Comparison of ENCODE assay signal across 17 cellular contexts in genomic region chr2:111985514-111985913, GRCh38.
DNase-seq lines count a peak whose midpoint lies in the region; ATAC-seq and TF ChIP-seq lines count a peak whose summit lies in the region.
"Had no signal": no experiment of that assay in that cellular context is flagged by ENCODE, and none has a peak within 500 bp of the region (broad histone marks: within the 10 kb centered on the region; RNA-seq: fewer than 3 reads in every experiment).

No MANE protein-coding gene starts in this region.

- H3K4me3 Mint-ChIP-seq in activated CD8-positive, alpha-beta T cell treated with anti-CD3 and anti-CD28 coated beads for 36 hours: no peak overlapping the region
- H3K4me3 Mint-ChIP-seq in activated CD8-positive, alpha-beta T cell treated with anti-CD3 and anti-CD28 coated beads, Interleukin-2, amount 10 ng/mL, durations not matched to agents 7 days and 5 days: no peak overlapping the region
- H3K4me3 Mint-ChIP-seq in endodermal cell: no peak overlapping the region
- peak overlapping the region; percentile 30 for H3K4me3 Mint-ChIP-seq in neural progenitor cell
- H3K4me3 Mint-ChIP-seq: CD14-positive monocyte; CD4-positive, alpha-beta memory T cell had no signal

- CTCF ChIA-PET in activated CD8-positive, alpha-beta T cell treated with anti-CD3 and anti-CD28 coated beads for 36 hours (lab: Charles Lee): interaction anchor here (1.2 kb wide), 1 partner anchor 9 kb away, joined by 3 read pairs; no protein-coding TSS in a partner anchor
- CTCF ChIA-PET in activated CD8-positive, alpha-beta T cell treated with anti-CD3 and anti-CD28 coated beads, Interleukin-2, amount 10 ng/mL, durations not matched to agents 7 days and 5 days (lab: Charles Lee): no interaction called here

- H3K36me3 Mint-ChIP-seq in activated CD8-positive, alpha-beta T cell treated with anti-CD3 and anti-CD28 coated beads for 36 hours (ENCODE audit: low read depth): no peaks in the 10 kb centered on the region
- no peaks in the 10 kb centered on the region for H3K36me3 Mint-ChIP-seq in activated CD8-positive, alpha-beta T cell treated with anti-CD3 and anti-CD28 coated beads, Interleukin-2, amount 10 ng/mL, durations not matched to agents 7 days and 5 days (ENCODE audit: low read depth)
- H3K36me3 Mint-ChIP-seq in endodermal cell (ENCODE audit: low read depth) (peaks cover 83% of the 10 kb centered on the region), neural progenitor cell (peaks cover 33% of the 10 kb centered on the region)
- H3K36me3 Mint-ChIP-seq: CD4-positive, alpha-beta memory T cell had no signal

- no peak for TF ChIP-seq CTCF in activated CD8-positive, alpha-beta T cell treated with anti-CD3 and anti-CD28 coated beads for 36 hours (IDR thresholded peaks at IDR 0.05)
- TF ChIP-seq CTCF in endodermal cell (conservative IDR thresholded peaks at IDR 0.05): no peak
- no peak for TF ChIP-seq CTCF in neural progenitor cell (IDR thresholded peaks at IDR 0.05)

- H3F3A ChIP-seq in neural progenitor cell (ENCODE audit: low read depth): peaks cover 20% of the 10 kb centered on the region

- peak; percentile 4 for DNase-seq in activated CD8-positive, alpha-beta T cell treated with anti-CD3 and anti-CD28 coated beads for 36 hours
- DNase-seq in activated CD8-positive, alpha-beta T cell treated with anti-CD3 and anti-CD28 coated beads, Interleukin-2, amount 10 ng/mL, durations not matched to agents 7 days and 5 days: no peak
- DNase-seq in endodermal cell: peak; percentile 38
- DNase-seq in neural progenitor cell (ENCODE audit: low spot score): peak; percentile 35
- no peak for DNase-seq in dedifferentiated amniotic fluid mesenchymal stem cell (ENCODE audit: extremely low spot score)
- DNase-seq: CD4-positive, alpha-beta memory T cell; DMS153; GF-D8; GOT3; H7; IMR-90 had no signal

- no peak overlapping the region for H2AFZ ChIP-seq in neural progenitor cell (replicated peaks)

- H3K27me3 ChIP-seq in endodermal cell (ENCODE audit: control insufficient read depth, insufficient read depth, low read length, poor library complexity, severe bottlenecking) (no peaks in the 10 kb centered on the region), neural progenitor cell (no peaks in the 10 kb centered on the region)
- H3K27me3 ChIP-seq: BLaER1 had no signal

- H3K27ac ChIP-seq in endodermal cell (ENCODE audit: low read depth, low read length) (peak overlapping the region; percentile 86), neural progenitor cell (peak overlapping the region; percentile 85)
- H3K27ac ChIP-seq: 22Rv1, A549, BLaER1 had no signal

- peak overlapping the region; percentile 69 for H3K4me2 ChIP-seq in neural progenitor cell
- H3K4me2 ChIP-seq: A549, BLaER1 had no signal

- H3K36me3 ChIP-seq in endodermal cell (ENCODE audit: control insufficient read depth, insufficient read depth, low read length): peaks cover 98% of the 10 kb centered on the region
- no peaks in the 10 kb centered on the region for H3K36me3 ChIP-seq in neural progenitor cell
- H3K36me3 ChIP-seq: BLaER1 had no signal

- no peaks in the 10 kb centered on the region for H3K4me1 Mint-ChIP-seq in activated CD8-positive, alpha-beta T cell treated with anti-CD3 and anti-CD28 coated beads for 36 hours (ENCODE audit: low read depth)
- H3K4me1 Mint-ChIP-seq in activated CD8-positive, alpha-beta T cell treated with anti-CD3 and anti-CD28 coated beads, Interleukin-2, amount 10 ng/mL, durations not matched to agents 7 days and 5 days (ENCODE audit: low read depth): no peaks in the 10 kb centered on the region
- H3K4me1 Mint-ChIP-seq in endodermal cell (no peaks in the 10 kb centered on the region), neural progenitor cell (peaks cover 47% of the 10 kb centered on the region)
- H3K4me1 Mint-ChIP-seq: CD14-positive monocyte had no signal

- no peak overlapping the region for H3K27ac Mint-ChIP-seq in activated CD8-positive, alpha-beta T cell treated with anti-CD3 and anti-CD28 coated beads for 36 hours
- H3K27ac Mint-ChIP-seq in activated CD8-positive, alpha-beta T cell treated with anti-CD3 and anti-CD28 coated beads, Interleukin-2, amount 10 ng/mL, durations not matched to agents 7 days and 5 days: no peak overlapping the region
- H3K27ac Mint-ChIP-seq in endodermal cell: no peak overlapping the region
- peak overlapping the region; percentile 53 for H3K27ac Mint-ChIP-seq in neural progenitor cell
- H3K27ac Mint-ChIP-seq: CD4-positive, alpha-beta memory T cell had no signal

- H3K4me3 ChIP-seq in endodermal cell (ENCODE audit: low read length): no peak overlapping the region
- peak overlapping the region; percentile 25 for H3K4me3 ChIP-seq in neural progenitor cell
- H3K4me3 ChIP-seq: A549, BLaER1 had no signal

- intact Hi-C loops in activated CD8-positive, alpha-beta T cell treated with anti-CD3 and anti-CD28 coated beads for 36 hours (cut with micrococcal nuclease): no loop called here

- no peaks in the 10 kb centered on the region for H3K4me1 ChIP-seq in endodermal cell (ENCODE audit: control insufficient read depth, insufficient read depth, low read length)
- H3K4me1 ChIP-seq in neural progenitor cell: peaks cover 42% of the 10 kb centered on the region
- H3K4me1 ChIP-seq: A549, BLaER1 had no signal

- H3K9ac ChIP-seq in endodermal cell (ENCODE audit: extremely low read depth, low read length, poor library complexity, severe bottlenecking): no peak overlapping the region
- no peak overlapping the region for H3K9ac ChIP-seq in neural progenitor cell
- H3K9ac ChIP-seq: BLaER1 had no signal

- H3K27me3 Mint-ChIP-seq in activated CD8-positive, alpha-beta T cell treated with anti-CD3 and anti-CD28 coated beads for 36 hours: peaks cover 4% of the 10 kb centered on the region
- H3K27me3 Mint-ChIP-seq in activated CD8-positive, alpha-beta T cell treated with anti-CD3 and anti-CD28 coated beads, Interleukin-2, amount 10 ng/mL, durations not matched to agents 7 days and 5 days (ENCODE audit: low read depth): peaks cover 3% of the 10 kb centered on the region
- H3K27me3 Mint-ChIP-seq in endodermal cell (ENCODE audit: insufficient read depth): no peaks in the 10 kb centered on the region
- peaks cover 4% of the 10 kb centered on the region for H3K27me3 Mint-ChIP-seq in neural progenitor cell (ENCODE audit: insufficient read depth, low read depth)

- POLR2A ChIA-PET in activated CD8-positive, alpha-beta T cell treated with anti-CD3 and anti-CD28 coated beads for 36 hours (lab: Charles Lee): no interaction called here
- POLR2A ChIA-PET in activated CD8-positive, alpha-beta T cell treated with anti-CD3 and anti-CD28 coated beads, Interleukin-2, amount 10 ng/mL, durations not matched to agents 7 days and 5 days (lab: Charles Lee): no interaction called here

- no peaks in the 10 kb centered on the region for H3K79me2 ChIP-seq in neural progenitor cell (ENCODE audit: low read depth)

- H4K20me1 ChIP-seq in neural progenitor cell (ENCODE audit: low read depth): no peaks in the 10 kb centered on the region
- H4K20me1 ChIP-seq: BLaER1 had no signal

- H3K9me3 ChIP-seq in endodermal cell (ENCODE audit: control insufficient read depth, low read length) (no peaks in the 10 kb centered on the region), neural progenitor cell (ENCODE audit: low read depth) (no peaks in the 10 kb centered on the region)
- H3K9me3 ChIP-seq: A549, BLaER1 had no signal

- 63 to 86% methylated on average over 1 to 4 of the region's 4 CpGs for WGBS in endodermal cell (ENCODE audit: insufficient coverage in 1 of 2, insufficient read length in 1 of 2), 2 experiments

- no peaks in the 10 kb centered on the region for H3K9me3 Mint-ChIP-seq in activated CD8-positive, alpha-beta T cell treated with anti-CD3 and anti-CD28 coated beads for 36 hours
- no peaks in the 10 kb centered on the region for H3K9me3 Mint-ChIP-seq in activated CD8-positive, alpha-beta T cell treated with anti-CD3 and anti-CD28 coated beads, Interleukin-2, amount 10 ng/mL, durations not matched to agents 7 days and 5 days (ENCODE audit: insufficient read depth)
- H3K9me3 Mint-ChIP-seq in endodermal cell (no peaks in the 10 kb centered on the region), neural progenitor cell (peaks cover 3% of the 10 kb centered on the region)
- H3K9me3 Mint-ChIP-seq: CD4-positive, alpha-beta memory T cell had no signal

- ATAC-seq in activated CD8-positive, alpha-beta T cell treated with anti-CD3 and anti-CD28 coated beads for 36 hours: no peak
- no peak for ATAC-seq in activated CD8-positive, alpha-beta T cell treated with anti-CD3 and anti-CD28 coated beads, Interleukin-2, amount 10 ng/mL, durations not matched to agents 7 days and 5 days
- no peak for ATAC-seq in HG03039 (IDR thresholded peaks at IDR 0.05; ENCODE audit: unreplicated experiment)
- ATAC-seq in HG03442 (IDR thresholded peaks at IDR 0.05; ENCODE audit: unreplicated experiment): no peak
- ATAC-seq: A549 had no signal

Comparison
In these comparisons a context has a peak if more than half of its experiments do, and no peak if none do; other contexts are left out.
1. DNase-seq: peak in activated CD8-positive, alpha-beta T cell treated with anti-CD3 and anti-CD28 coated beads for 36 hours (single experiment), endodermal cell (single experiment) and neural progenitor cell (single experiment); none in activated CD8-positive, alpha-beta T cell treated with anti-CD3 and anti-CD28 coated beads, Interleukin-2, amount 10 ng/mL, durations not matched to agents 7 days and 5 days (single experiment) and dedifferentiated amniotic fluid mesenchymal stem cell (single experiment).